Comparison of ENCODE assay signal across 8 cellular contexts in the genomic region with DNA sequence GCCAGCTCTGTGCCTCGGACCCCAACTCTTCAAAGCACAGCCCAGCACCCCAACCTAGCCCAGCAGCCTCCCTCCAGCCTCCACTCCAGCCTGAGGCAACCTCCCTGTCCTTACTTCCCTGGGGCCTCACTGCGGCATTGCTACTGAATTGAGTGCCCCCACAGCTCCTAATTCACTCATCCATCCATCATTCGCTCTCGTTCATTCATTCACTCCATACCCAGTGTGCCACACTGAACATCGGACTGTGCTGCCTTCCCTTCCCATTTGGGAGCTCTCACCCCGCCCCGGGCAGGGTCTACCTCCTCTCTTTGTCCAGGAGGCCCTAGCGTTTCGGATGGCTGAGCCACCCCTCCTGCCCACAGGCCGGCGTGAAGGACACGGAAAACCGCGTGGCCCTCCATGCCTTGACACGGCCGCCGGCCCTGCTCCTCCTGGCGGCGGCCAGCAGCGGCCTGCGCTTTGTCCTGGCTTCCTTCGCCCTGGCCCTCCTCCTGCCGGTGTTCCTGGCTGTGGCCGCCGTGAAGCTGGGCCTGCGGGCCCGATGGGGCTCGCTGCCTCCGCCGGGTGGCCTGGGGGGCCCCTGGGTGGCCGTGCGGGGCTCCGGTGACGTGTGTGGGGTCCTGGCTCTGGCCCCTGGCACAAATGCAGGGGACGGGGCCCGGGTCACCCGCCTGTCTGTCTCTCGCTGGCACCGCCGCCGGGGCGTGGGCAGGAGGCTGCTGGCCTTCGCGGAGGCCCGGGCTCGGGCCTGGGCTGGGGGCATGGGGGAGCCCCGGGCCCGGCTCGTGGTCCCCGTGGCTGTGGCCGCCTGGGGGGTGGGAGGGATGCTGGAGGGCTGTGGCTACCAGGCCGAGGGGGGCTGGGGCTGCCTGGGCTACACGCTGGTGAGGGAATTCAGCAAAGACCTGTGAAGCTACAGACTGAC. TPM values are rescaled to one million over a fixed set of nuclear protein-coding genes. Genes with fewer than 3 reads are reported as not detected.
DNase-seq lines count a peak whose midpoint lies in the region; ATAC-seq and TF ChIP-seq lines count a peak whose summit lies in the region.

No MANE protein-coding gene starts in this region.

- peaks cover 0 to 2% of the 10 kb centered on the region in 2 donors for H3K27me3 Mint-ChIP-seq in natural killer cell (ENCODE audit: low read depth in 2 of 2)

- TF ChIP-seq CTCF in coronary artery (IDR thresholded peaks at IDR 0.05), result no peak
- no peak for TF ChIP-seq CTCF in natural killer cell (IDR thresholded peaks at IDR 0.05)

- peak; percentile 57 for DNase-seq in AG20443 (ENCODE audit: low spot score)
- DNase-seq in coronary artery (ENCODE audit: low spot score), result no peak
- DNase-seq in natural killer cell, result no peak
- no peak for DNase-seq in H4 (ENCODE audit: low spot score)
- no peak for DNase-seq in COLO829 (ENCODE audit: low spot score)
- DNase-seq in HPDE6-E6E7 (ENCODE audit: extremely low spot score), result no peak

- H3K36me3 ChIP-seq in KOPT-K1 (ENCODE audit: insufficient read depth, low read length), result peaks cover 8% of the 10 kb centered on the region; the same call in 1 of the 2 replicates

- peak overlapping the region; percentile 76 for H3K4me3 Mint-ChIP-seq in natural killer cell

- no peaks in the 10 kb centered on the region for H3K9me3 Mint-ChIP-seq in natural killer cell

- H3K27ac ChIP-seq in KOPT-K1 (ENCODE audit: low read depth, low read length, poor library complexity, severe bottlenecking) (peak overlapping the region; percentile 71), coronary artery (peak overlapping the region; percentile 77 to 93)

- H3K4me1 Mint-ChIP-seq in natural killer cell, result peaks cover 0 to 7% of the 10 kb centered on the region in 2 donors

- H3K4me3 ChIP-seq in coronary artery, result peak overlapping the region; percentile 46

- no peaks in the 10 kb centered on the region for H3K9me3 ChIP-seq in KOPT-K1 (ENCODE audit: insufficient read depth, low read length, poor library complexity, severe bottlenecking)

- ATAC-seq in natural killer cell (no peak), HG03460 (IDR thresholded peaks at IDR 0.05; ENCODE audit: unreplicated experiment) (no peak)

- H3K27ac Mint-ChIP-seq in natural killer cell, result peak overlapping the region; percentile 47 to 85

- intact Hi-C loops in natural killer cell (cut with micrococcal nuclease), result no loop called here

- no peaks in the 10 kb centered on the region for H3K36me3 Mint-ChIP-seq in natural killer cell

RNA-seq across cellular contexts. Expression of gene NAT14, which starts 1.3 kb away (rescaled TPM):
- 10 to 100 TPM in 1 of 3 donors, 1 to 10 TPM in 2; 8.7 to 12.5 (median 8.8) TPM for total RNA-seq in natural killer cell
- 28.0 and 28.9 TPM in 2 replicates for total RNA-seq in H4 (2014; rRNA removed; shearing (Covaris generic))

RNA-seq across cellular contexts. Expression of gene SSC5D, which starts 1.9 kb away (rescaled TPM):
- total RNA-seq in natural killer cell, result under 1 TPM; 0.11 to 0.68 (median 0.58) TPM
- 0.23 and 0.29 TPM in 2 replicates for total RNA-seq in H4 (2014; rRNA removed; shearing (Covaris generic))

RNA-seq across cellular contexts. Expression of gene ZNF628, which starts 9.9 kb away (rescaled TPM):
- total RNA-seq in natural killer cell, result 10 to 100 TPM; 20.8 to 28.7 (median 24.1) TPM
- 1.4 and 3.9 TPM in 2 replicates for total RNA-seq in H4 (2014; rRNA removed; shearing (Covaris generic))

RNA-seq across cellular contexts. Expression of gene C19orf85, which starts 21.8 kb away (rescaled TPM):
- not detected for total RNA-seq in natural killer cell
- not detected in 2 replicates for total RNA-seq in H4 (2014; rRNA removed; shearing (Covaris generic))

RNA-seq across cellular contexts. Expression of gene ISOC2, which starts 24.9 kb away (rescaled TPM):
- 10 to 100 TPM in 1 of 3 donors, 1 to 10 TPM in 2; 7.2 to 12.4 (median 9.5) TPM for total RNA-seq in natural killer cell
- 187 and 279 TPM in 2 replicates for total RNA-seq in H4 (2014; rRNA removed; shearing (Covaris generic))
